ENCODE assay signal across 20 cellular contexts in the genomic region with DNA sequence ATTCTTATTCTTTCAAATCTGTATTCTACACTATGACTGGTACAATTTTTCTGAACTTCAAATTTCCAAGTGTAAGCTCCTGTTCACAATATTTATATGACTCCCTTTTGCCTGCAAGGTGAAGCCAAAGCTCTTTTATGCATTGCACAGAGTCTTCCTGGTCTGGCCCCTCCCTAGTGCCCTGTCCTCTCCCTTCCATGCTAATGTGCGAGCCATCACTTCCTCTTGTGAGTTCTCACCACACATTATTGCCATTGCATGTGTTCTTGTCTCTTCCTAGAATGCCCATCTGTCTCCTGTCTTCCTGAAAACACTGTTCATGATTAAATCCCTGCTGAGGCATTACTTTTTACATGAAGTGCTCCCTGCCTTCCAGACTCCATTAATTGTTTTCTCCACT.
DNase-seq lines count a peak whose midpoint lies in the region; ATAC-seq and TF ChIP-seq lines count a peak whose summit lies in the region.
"Had no signal": no experiment of that assay in that cellular context is flagged by ENCODE, and none has a peak within 500 bp of the region (broad histone marks: within the 10 kb centered on the region; RNA-seq: fewer than 3 reads in every experiment).

No MANE protein-coding gene starts in this region.

- H3K79me2 ChIP-seq in OCI-LY7 (ENCODE audit: insufficient read depth, low read depth, low read length) = no peaks in the 10 kb centered on the region

- H3K9me3 ChIP-seq in OCI-LY7 (ENCODE audit: low read length) (no peaks in the 10 kb centered on the region), right atrium auricular region (no peaks in the 10 kb centered on the region)
- H3K9me3 ChIP-seq: A549, MG63, SJSA1 had no signal

- intact Hi-C loops in OCI-LY7 (cut with micrococcal nuclease; ENCODE audit: unreplicated experiment) = no loop called here
- intact Hi-C loops in left colon (cut with DNase I, micrococcal nuclease) = no loop called here

- no peak overlapping the region for H3K4me2 ChIP-seq in OCI-LY7 (ENCODE audit: low read length)
- H3K4me2 ChIP-seq: A549 had no signal

- CTCF ChIA-PET in OCI-LY7 (lab: Charles Lee; ENCODE audit: unreplicated experiment) = no interaction called here

- TF ChIP-seq CTCF in OCI-LY7 (conservative IDR thresholded peaks at IDR 0.05; ENCODE audit: low read length) (no peak), omental fat pad (IDR thresholded peaks at IDR 0.05) (no peak), right atrium auricular region (IDR thresholded peaks at IDR 0.05) (no peak)

- H3K4me1 ChIP-seq in OCI-LY7 (ENCODE audit: insufficient read depth, low read length, poor library complexity, severe bottlenecking) (no peaks in the 10 kb centered on the region), right atrium auricular region (no peaks in the 10 kb centered on the region)
- H3K4me1 ChIP-seq: A549, SJSA1 had no signal

- H3K27ac ChIP-seq in OCI-LY7 (ENCODE audit: low read depth, low read length, poor library complexity, severe bottlenecking) (no peak overlapping the region), right atrium auricular region (no peak overlapping the region)
- H3K27ac ChIP-seq: A549, HL-60, SJSA1 had no signal

- H3K9me2 ChIP-seq in OCI-LY7 (ENCODE audit: insufficient read depth, low read length) = no peaks in the 10 kb centered on the region

- no TSS peak for BruUV-seq in OCI-LY7 (replicated peaks; lab: Mats Ljungman, UMichigan)

- POLR2A ChIA-PET in OCI-LY7 (lab: Charles Lee) = no interaction called here

- ATAC-seq in left colon (peak; percentile 65), omental fat pad (ENCODE audit: low FRiP score) (no peak)
- ATAC-seq: A549 had no signal

- peak overlapping the region; percentile 54; the same call in 1 of the 2 replicates for H2AFZ ChIP-seq in OCI-LY7 (ENCODE audit: low read length)

- H3K4me3 ChIP-seq in OCI-LY7 (ENCODE audit: low read depth, low read length, poor library complexity, severe bottlenecking) (no peak overlapping the region), right atrium auricular region (no peak overlapping the region)
- H3K4me3 ChIP-seq: A549, MG63, SJSA1 had no signal

- no peaks in the 10 kb centered on the region for H3K27me3 ChIP-seq in right atrium auricular region
- H3K27me3 ChIP-seq: MG63, SJSA1 had no signal

- H4K20me1 ChIP-seq in OCI-LY7 (ENCODE audit: insufficient read depth, low read length) = no peaks in the 10 kb centered on the region

- peak; percentile 37 for DNase-seq in NCI-H2171 treated with DMSO at 0.1 percent for 48 hours (lab: John Stamatoyannopoulos, UW)
- DNase-seq in NCI-H2171 (lab: John Stamatoyannopoulos, UW) = no peak
- DNase-seq in Kasumi-1 (lab: John Stamatoyannopoulos, UW) = peak; percentile 54
- peak; percentile 6 for DNase-seq in OCI-LY7 (ENCODE audit: low spot score)
- no peak for DNase-seq in left colon
- DNase-seq in omental fat pad (ENCODE audit: low spot score) = no peak
- DNase-seq in right atrium auricular region (ENCODE audit: low spot score) = no peak
- no peak for DNase-seq in SIG-M5 treated with dmso at 0.1 percent for 504 hours (lab: John Stamatoyannopoulos, UW; ENCODE audit: unreplicated experiment)
- DNase-seq: Calu3; CD4-positive, alpha-beta T cell; DND-41; H9; MG63; NCI-H187 treated with DMSO at 0.1 percent for 48 hours; NCI-H446; NCI-H526 treated with DMSO at 0.1 percent for 48 hours; NK-92 treated with Interleukin-12 subunit alpha and Interleukin-12 subunit beta, amount 100 ng/mL, for 24 hours had no signal

- no peaks in the 10 kb centered on the region for H3K36me3 ChIP-seq in OCI-LY7 (ENCODE audit: insufficient read depth, low read length)
- H3K36me3 ChIP-seq in right atrium auricular region = no peaks in the 10 kb centered on the region
- H3K36me3 ChIP-seq: MG63, SJSA1 had no signal

Comparison
In these comparisons a context has a peak if more than half of its experiments do, and no peak if none do; other contexts are left out.
1. DNase-seq: peak in NCI-H2171 treated with DMSO at 0.1 percent for 48 hours (single experiment), Kasumi-1 (2 of 2) and OCI-LY7 (single experiment); none in NCI-H2171 (single experiment), left colon (0 of 2), omental fat pad (single experiment), right atrium auricular region (single experiment) and SIG-M5 treated with dmso at 0.1 percent for 504 hours (single experiment).